ENCODE assay signal across 31 cellular contexts in genomic region chr11:17714356-17714854, GRCh38. TPM values are rescaled to one million over a fixed set of nuclear protein-coding genes. Genes with fewer than 3 reads are reported as not detected.
DNase-seq lines count a peak whose midpoint lies in the region; ATAC-seq, FAIRE-seq and TF ChIP-seq lines count a peak whose summit lies in the region.
"Had no signal": no experiment of that assay in that cellular context is flagged by ENCODE, and none has a peak within 500 bp of the region (broad histone marks: within the 10 kb centered on the region; RNA-seq: fewer than 3 reads in every experiment).

No MANE protein-coding gene starts in this region.

- H2AK9ac ChIP-seq in IMR-90 (replicated peaks; ENCODE audit: low read depth, low read length, poor library complexity) = peak overlapping the region; percentile 39

- no peak overlapping the region for H2AFZ ChIP-seq in IMR-90 (replicated peaks; ENCODE audit: low read length, poor library complexity)

- no peak overlapping the region for H2BK5ac ChIP-seq in IMR-90 (ENCODE audit: low read depth, low read length, poor library complexity, severe bottlenecking)

- H2BK15ac ChIP-seq in IMR-90 (ENCODE audit: low read depth, low read length) = no peak overlapping the region

- H3K9me3 ChIP-seq in IMR-90 (ENCODE audit: control insufficient read depth, insufficient read depth, low read length) (no peaks in the 10 kb centered on the region), heart left ventricle (no peaks in the 10 kb centered on the region), psoas muscle (no peaks in the 10 kb centered on the region)
- H3K9me3 ChIP-seq: BLaER1 treated with 17β-estradiol and CSF1 and Interleukin-3, amounts not matched to agents 10 nM and 100 nM; Caco-2; neutrophil; prostate gland had no signal

- no peak overlapping the region for H3K4ac ChIP-seq in IMR-90 (ENCODE audit: low read depth, low read length)

- H4K20me1 ChIP-seq in IMR-90 (ENCODE audit: insufficient read depth, low read length) = no peaks in the 10 kb centered on the region

- POLR2A ChIA-PET in IMR-90 (lab: Charles Lee; ENCODE audit: unreplicated experiment) = no interaction called here

- intact Hi-C loops in IMR-90 (cut with micrococcal nuclease) (no loop called here), heart left ventricle (cut with DNase I) (no loop called here), psoas muscle (cut with DNase I) (loop anchor here in 1 of 2 donors (1.0 kb wide), 1 partner anchor 15 kb away; no protein-coding TSS in a partner anchor)

- no CpG with 5 or more reads among the region's 8 CpGs for WGBS in IMR-90 (ENCODE audit: extremely low coverage in 2 of 2, insufficient read length in 1 of 2), 2 experiments
- 34 to 49% (median 43%) methylated on average over 7 to 8 of the region's 8 CpGs for WGBS in heart left ventricle, 4 donors
- 23 to 31% (median 25%) methylated on average over 8 of the region's 8 CpGs for WGBS in psoas muscle, 3 donors

- H3K14ac ChIP-seq in IMR-90 (replicated peaks; ENCODE audit: low read depth, low read length) = no peak overlapping the region

- ATAC-seq in IMR-90 (ENCODE audit: low read depth) (no peak), heart left ventricle (peak; percentile 82 to 96 (median 92)), psoas muscle (peak; percentile 87 to 92 (median 89)), HG03135 (IDR thresholded peaks at IDR 0.05; ENCODE audit: unreplicated experiment) (no peak)
- ATAC-seq: activated CD4-positive, CD25-positive, alpha-beta regulatory T cell treated with anti-CD3 and anti-CD28 coated beads, Interleukin-2, amount 50 U/mL, for 24 hours; activated naive CD4-positive, alpha-beta T cell treated with anti-CD3 and anti-CD28 coated beads, Interleukin-2, amount 50 U/mL, for 72 hours had no signal

- no peak overlapping the region for H2BK20ac ChIP-seq in IMR-90 (ENCODE audit: low read depth, low read length)

- no peak overlapping the region for H3K4me3 ChIP-seq in IMR-90 (ENCODE audit: insufficient read depth, low read depth, low read length)
- no peak overlapping the region for H3K4me3 ChIP-seq in heart left ventricle
- peak overlapping the region; percentile 39 for H3K4me3 ChIP-seq in psoas muscle
- H3K4me3 ChIP-seq: BLaER1 treated with 17β-estradiol and CSF1 and Interleukin-3, amounts not matched to agents 10 nM and 100 nM; prostate gland had no signal

- H4K8ac ChIP-seq in IMR-90 (ENCODE audit: low read depth in 2 of 2, low read length in 2 of 2) = no peak overlapping the region

- H3K9me1 ChIP-seq in IMR-90 (ENCODE audit: insufficient read depth, low read length) = no peaks in the 10 kb centered on the region

- no peak overlapping the region for H2AK5ac ChIP-seq in IMR-90 (ENCODE audit: low read depth, low read length)

- dilution Hi-C loops in IMR-90 (cut with HindIII; ENCODE audit: low sequenced_read_pairs, unreplicated experiment) = no loop called here

- CTCF ChIA-PET in IMR-90 (lab: Yijun Ruan, JAX) = no interaction called here

- H3K4me2 ChIP-seq in IMR-90 (ENCODE audit: low read depth, low read length) = no peak overlapping the region
- H3K4me2 ChIP-seq: BLaER1 treated with 17β-estradiol and CSF1 and Interleukin-3, amounts not matched to agents 10 nM and 100 nM had no signal

- DNase-seq in D721Med (ENCODE audit: insufficient read length, low spot score) (no peak), IMR-90 (no peak), heart left ventricle (peak in 4 of 5 donors; percentile 45 to 78 (median 55)), psoas muscle (peak; percentile 82 to 95)
- DNase-seq in activated CD4-positive, alpha-beta T cell treated with anti-CD3 and anti-CD28 coated beads for 48 hours = no peak
- DNase-seq in activated T-cell treated with anti-CD3 and anti-CD28 coated beads, Interleukin-2, amount 50 U/mL, for 48 hours = no peak
- DNase-seq: activated CD4-positive, alpha-beta memory T cell treated with anti-CD3 and anti-CD28 coated beads for 36 hours; activated CD8-positive, alpha-beta memory T cell treated with anti-CD3 and anti-CD28 coated beads, Interleukin-2, amount 50 U/mL, for 48 hours; Caco-2; effector CD4-positive, alpha-beta T cell; head of caudate nucleus; kidney glomerular epithelial cell; NCI-H187 treated with DMSO at 0.1 percent for 48 hours; NCI-H2227 treated with DMSO at 0.1 percent for 48 hours; NCI-H748 treated with DMSO at 0.1 percent for 48 hours; small intestine; stimulated activated CD4-positive, alpha-beta T cell treated with anti-CD3 and anti-CD28 coated beads, Interleukin-1b, Interleukin-23, amount 100 ng/mL, for 48 hours; T-helper 1 cell; trophoblast cell had no signal

- H4K5ac ChIP-seq in IMR-90 (ENCODE audit: low read depth, low read length) = no peak overlapping the region

- TF ChIP-seq CTCF in D721Med (IDR thresholded peaks at IDR 0.05; ENCODE audit: insufficient read depth, missing control alignments) (peak; percentile 16), IMR-90 (conservative IDR thresholded peaks at IDR 0.05; ENCODE audit: low read depth, low read length) (no peak), heart left ventricle (IDR thresholded peaks at IDR 0.05) (no peak), psoas muscle (IDR thresholded peaks at IDR 0.05) (peak; percentile 37)

- in situ Hi-C loops in IMR-90 (cut with MboI; ENCODE audit: low sequenced_read_pairs) = no loop called here

- no peak for TF ChIP-seq RAD21 in IMR-90 (IDR thresholded peaks at IDR 0.05; ENCODE audit: low read length)

- TF ChIP-seq POLR2A in IMR-90 (IDR thresholded peaks at IDR 0.05; ENCODE audit: low read depth, low read length) (no peak), heart left ventricle (IDR thresholded peaks at IDR 0.05) (no peak)

- H3K4me1 ChIP-seq in IMR-90 (ENCODE audit: control insufficient read depth, insufficient read depth, low read length) (no peaks in the 10 kb centered on the region), heart left ventricle (peaks cover 0 to 15% (median 0%) of the 10 kb centered on the region in 12 donors), psoas muscle (peaks cover 42% of the 10 kb centered on the region)
- H3K4me1 ChIP-seq: BLaER1 treated with 17β-estradiol and CSF1 and Interleukin-3, amounts not matched to agents 10 nM and 100 nM; Caco-2 had no signal

- no peak overlapping the region for H2BK120ac ChIP-seq in IMR-90 (ENCODE audit: low read depth, low read length)

- H3K18ac ChIP-seq in IMR-90 (ENCODE audit: low read depth, low read length) = no peak overlapping the region

- no peaks in the 10 kb centered on the region for H3K36me3 ChIP-seq in IMR-90 (ENCODE audit: control insufficient read depth, insufficient read depth, low read length)
- H3K36me3 ChIP-seq in heart left ventricle = no peaks in the 10 kb centered on the region
- H3K36me3 ChIP-seq in psoas muscle (ENCODE audit: insufficient read depth in 1 of 2, low read depth in 1 of 2) = no peaks in the 10 kb centered on the region
- H3K36me3 ChIP-seq: BLaER1 treated with 17β-estradiol and CSF1 and Interleukin-3, amounts not matched to agents 10 nM and 100 nM; neutrophil; prostate gland had no signal

- FAIRE-seq in D721Med (lab: Jason Lieb, UNC) = no peak
- FAIRE-seq: bronchial epithelial cell, colon, small intestine had no signal

- BruUV-seq in IMR-90 (replicated peaks; lab: Mats Ljungman, UMichigan) = no TSS peak

- H4K91ac ChIP-seq in IMR-90 (ENCODE audit: insufficient read depth, low read depth, low read length) = no peak overlapping the region

- no peaks in the 10 kb centered on the region for H3K79me1 ChIP-seq in IMR-90 (ENCODE audit: low read depth in 1 of 2, low read length in 2 of 2)

- H3K56ac ChIP-seq in IMR-90 (ENCODE audit: extremely low read depth, insufficient read depth, low read length) = no peak overlapping the region

- no peak overlapping the region for H3K23ac ChIP-seq in IMR-90 (ENCODE audit: low read depth, low read length)

- H3K27me3 ChIP-seq in IMR-90 (ENCODE audit: control insufficient read depth, insufficient read depth, low read length) (peaks cover 39% of the 10 kb centered on the region), heart left ventricle (peaks cover 0 to 51% (median 6%) of the 10 kb centered on the region in 9 donors), psoas muscle (ENCODE audit: insufficient read depth in 3 of 3, low read length in 2 of 3) (peaks cover 0 to 3% (median 0%) of the 10 kb centered on the region in 3 donors)

- H3K27ac ChIP-seq in IMR-90 (ENCODE audit: insufficient read depth, low read length) (no peak overlapping the region), heart left ventricle (peak overlapping the region in 7 of 12 donors; percentile 30 to 57 (median 43)), psoas muscle (peak overlapping the region; percentile 96)
- H3K27ac ChIP-seq: BLaER1 treated with 17β-estradiol and CSF1 and Interleukin-3, amounts not matched to agents 10 nM and 100 nM; epithelial cell of prostate; HL-60; neutrophil; prostate gland had no signal

- no peak overlapping the region for H3K9ac ChIP-seq in IMR-90 (ENCODE audit: low read depth, low read length)
- H3K9ac ChIP-seq: BLaER1 treated with 17β-estradiol and CSF1 and Interleukin-3, amounts not matched to agents 10 nM and 100 nM had no signal

TF ChIP-seq in IMR-90, 13 proteins besides CTCF, POLR2A, EP300 and RAD21:
- no peak for TF ChIP-seq SMC3 (IDR thresholded peaks at IDR 0.05; ENCODE audit: low read depth, low read length)
- no peak for TF ChIP-seq USF2 (IDR thresholded peaks at IDR 0.05; ENCODE audit: low read depth, low read length)
- no peak for TF ChIP-seq NFE2L2 (IDR thresholded peaks at IDR 0.05; ENCODE audit: low read depth, low read length)
- TF ChIP-seq CEBPB (IDR thresholded peaks at IDR 0.05; ENCODE audit: low read depth, low read length) = no peak

RNA-seq across cellular contexts. Expression of gene MYOD1, which starts 5.0 kb away (rescaled TPM):
- total RNA-seq in IMR-90 (2012; rRNA removed) = not detected in 2 replicates
- not detected in 2 replicates for polyA plus RNA-seq in IMR-90 (2012; rRNA removed)
- polyA plus RNA-seq in IMR-90 (2012; cell fraction: cytosol; rRNA removed) = not detected in 2 replicates
- not detected in 2 replicates for polyA plus RNA-seq in IMR-90 (2012; cell fraction: nucleus; rRNA removed; ENCODE audit: low replicate concordance)
- total RNA-seq in heart left ventricle = not detected
- polyA plus RNA-seq in heart left ventricle = not detected
- total RNA-seq in psoas muscle = 10 to 100 TPM; 45.6 to 95.7 (median 60.4) TPM
- 10 to 100 TPM in 1 of 3 donors, 1 to 10 TPM in 2; 5.0 to 63.6 (median 6.8) TPM for polyA plus RNA-seq in psoas muscle
- total RNA-seq: activated CD4-positive, alpha-beta memory T cell treated with anti-CD3 and anti-CD28 coated beads for 36 hours; activated naive CD4-positive, alpha-beta T cell treated with anti-CD3 and anti-CD28 coated beads, Interleukin-2, amount 50 U/mL, for 72 hours; activated T-helper 2 cell treated with anti-CD3 and anti-CD28 coated beads, Interferon-gamma antibody, Interleukin-2, Interleukin-4, amounts not matched to agents 10 μg/mL and 5 μg/mL and 100 μg/mL, durations not matched to agents 14 hours and 24 hours and 36 hours; bronchial epithelial cell; Caco-2; Daoy had no signal
- polyA plus RNA-seq: small intestine had no signal

RNA-seq across cellular contexts. Expression of gene KCNC1, which starts 20.2 kb away (rescaled TPM):
- total RNA-seq in IMR-90 (2012; rRNA removed) (not detected in 2 replicates), heart left ventricle (under 1 TPM in 3 of 9 donors, not detected in 6; 0.02 to 0.25 (median 0.05) TPM), psoas muscle (1 to 10 TPM in 1 of 4 donors, under 1 TPM in 3; 0.05 to 1.1 (median 0.47) TPM)
- polyA plus RNA-seq in IMR-90 (2012; rRNA removed) (0.03 and 0.11 TPM in 2 replicates), heart left ventricle (not detected), psoas muscle (under 1 TPM; 0.01 to 0.13 (median 0.05) TPM)
- polyA plus RNA-seq in IMR-90 (2012; cell fraction: cytosol; rRNA removed) = 0.02 and 0.10 TPM in 2 replicates
- 0.11 and 0.22 TPM in 2 replicates for polyA plus RNA-seq in IMR-90 (2012; cell fraction: nucleus; rRNA removed; ENCODE audit: low replicate concordance)
- total RNA-seq: activated CD4-positive, alpha-beta memory T cell treated with anti-CD3 and anti-CD28 coated beads for 36 hours; activated naive CD4-positive, alpha-beta T cell treated with anti-CD3 and anti-CD28 coated beads, Interleukin-2, amount 50 U/mL, for 72 hours; activated T-helper 2 cell treated with anti-CD3 and anti-CD28 coated beads, Interferon-gamma antibody, Interleukin-2, Interleukin-4, amounts not matched to agents 10 μg/mL and 5 μg/mL and 100 μg/mL, durations not matched to agents 14 hours and 24 hours and 36 hours; bronchial epithelial cell had no signal

Comparison
In these comparisons a context has a peak if more than half of its experiments do, and no peak if none do; other contexts are left out.
1. DNase-seq: peak in heart left ventricle (4 of 5) and psoas muscle (2 of 2); none in D721Med (single experiment), IMR-90 (single experiment), activated CD4-positive, alpha-beta T cell treated with anti-CD3 and anti-CD28 coated beads for 48 hours (single experiment) and activated T-cell treated with anti-CD3 and anti-CD28 coated beads, Interleukin-2, amount 50 U/mL, for 48 hours (0 of 2).
2. CTCF ChIP-seq: peak in D721Med (single experiment) and psoas muscle (single experiment); none in IMR-90 (single experiment) and heart left ventricle (0 of 12).
3. ATAC-seq: peak in heart left ventricle (4 of 4) and psoas muscle (4 of 4); none in IMR-90 (single experiment) and HG03135 (single experiment).
4. RNA of gene MYOD1, which starts 5.0 kb away (total RNA-seq): 45.6 to 95.7 TPM in psoas muscle; not detected in IMR-90 and not detected in heart left ventricle; every median in the first group is over 10 times any median in the second.